In the genomic region with DNA sequence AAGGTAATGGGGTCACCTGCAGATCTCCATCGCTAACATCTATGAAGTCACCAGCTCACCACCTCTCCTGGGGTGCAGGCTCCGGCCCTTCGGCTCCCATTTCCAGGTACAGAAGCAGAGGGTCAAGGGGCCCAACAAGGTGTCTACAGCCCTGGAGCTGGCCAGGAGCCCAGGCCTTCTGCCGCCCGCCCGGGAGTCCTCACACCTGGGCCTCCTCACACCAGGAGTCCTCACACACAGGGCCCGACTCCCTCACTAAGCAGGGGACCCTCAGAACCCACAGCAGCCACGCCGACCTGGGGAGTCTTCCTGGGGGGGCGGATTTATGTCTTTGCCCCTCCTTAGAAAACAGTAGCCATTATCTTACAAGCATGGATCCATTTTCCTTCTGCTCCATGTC, we compare ENCODE assay signal across 30 cellular contexts. TPM values are rescaled to one million over a fixed set of nuclear protein-coding genes. Genes with fewer than 3 reads are reported as not detected.
"Had no signal": no experiment of that assay in that cellular context is flagged by ENCODE, and none has a peak within 500 bp of the region (broad histone marks: within the 10 kb centered on the region; RNA-seq: fewer than 3 reads in every experiment).

No MANE protein-coding gene starts in this region.

- H3K9me3 Mint-ChIP-seq: dendritic cell treated with granulocyte-macrophage colony-stimulating factor and Interleukin-4, amounts not matched to agents 40 ng/mL and 50 ng/mL, for 4 days; mesothelial cell of epicardium; naive B cell had no signal

- H3K27ac Mint-ChIP-seq: dendritic cell treated with granulocyte-macrophage colony-stimulating factor and Interleukin-4, amounts not matched to agents 40 ng/mL and 50 ng/mL, for 4 days; mesothelial cell of epicardium had no signal

- H3K9me3 ChIP-seq: colonic mucosa, esophagus squamous epithelium, gastrocnemius medialis, heart right ventricle, left lung, lower lobe of right lung, mucosa of descending colon had no signal

- H3K4me1 Mint-ChIP-seq: mesothelial cell of epicardium had no signal

- H3K4me3 Mint-ChIP-seq: dendritic cell treated with granulocyte-macrophage colony-stimulating factor and Interleukin-4, amounts not matched to agents 40 ng/mL and 50 ng/mL, for 4 days; mesothelial cell of epicardium had no signal

- ATAC-seq: esophagus mucosa, gastrocnemius medialis, heart right ventricle, left cardiac atrium, left lung, left ventricle myocardium superior, lower lobe of right lung, mucosa of descending colon had no signal

- H3K4me1 ChIP-seq: colonic mucosa, esophagus squamous epithelium, gastrocnemius medialis, heart right ventricle, left lung, lower lobe of right lung had no signal

- H3K36me3 ChIP-seq: colonic mucosa, esophagus squamous epithelium, gastrocnemius medialis, heart right ventricle, left lung, lower lobe of right lung had no signal

- DNase-seq: cerebellar nuclear complex; colonic mucosa; cortex of kidney; effector CD8-positive, alpha-beta T cell; erythroblast; esophagus squamous epithelium; foreskin fibroblast; foreskin melanocyte; gastrocnemius medialis; glutamatergic neuron; heart right ventricle; hippocampal formation; islet precursor cell; left cardiac atrium; left lung; left ventricle myocardium superior; lower lobe of right lung; mesenchymal stem cell; mucosa of descending colon; naive B cell had no signal

- FAIRE-seq: endometrium had no signal

- H3K27ac ChIP-seq: colonic mucosa, epithelial cell of prostate, esophagus squamous epithelium, gastrocnemius medialis, heart right ventricle, left lung, lower lobe of right lung had no signal

- H3K27me3 ChIP-seq: colonic mucosa, esophagus squamous epithelium, gastrocnemius medialis, heart right ventricle had no signal

- H3K36me3 Mint-ChIP-seq: mesothelial cell of epicardium, naive B cell had no signal

- H3K4me3 ChIP-seq: colonic mucosa, esophagus squamous epithelium, gastrocnemius medialis, heart right ventricle, left lung, lower lobe of right lung, mucosa of descending colon had no signal

RNA-seq across cellular contexts. Expression of a gene that starts 43.4 kb away (rescaled TPM):
- total RNA-seq: dermis microvascular lymphatic vessel endothelial cell, glomerular endothelial cell, kidney epithelial cell, lung microvascular endothelial cell, mesothelial cell of epicardium, myocyte had no signal
